Comparison of ENCODE assay signal across 17 cellular contexts in the genomic region with DNA sequence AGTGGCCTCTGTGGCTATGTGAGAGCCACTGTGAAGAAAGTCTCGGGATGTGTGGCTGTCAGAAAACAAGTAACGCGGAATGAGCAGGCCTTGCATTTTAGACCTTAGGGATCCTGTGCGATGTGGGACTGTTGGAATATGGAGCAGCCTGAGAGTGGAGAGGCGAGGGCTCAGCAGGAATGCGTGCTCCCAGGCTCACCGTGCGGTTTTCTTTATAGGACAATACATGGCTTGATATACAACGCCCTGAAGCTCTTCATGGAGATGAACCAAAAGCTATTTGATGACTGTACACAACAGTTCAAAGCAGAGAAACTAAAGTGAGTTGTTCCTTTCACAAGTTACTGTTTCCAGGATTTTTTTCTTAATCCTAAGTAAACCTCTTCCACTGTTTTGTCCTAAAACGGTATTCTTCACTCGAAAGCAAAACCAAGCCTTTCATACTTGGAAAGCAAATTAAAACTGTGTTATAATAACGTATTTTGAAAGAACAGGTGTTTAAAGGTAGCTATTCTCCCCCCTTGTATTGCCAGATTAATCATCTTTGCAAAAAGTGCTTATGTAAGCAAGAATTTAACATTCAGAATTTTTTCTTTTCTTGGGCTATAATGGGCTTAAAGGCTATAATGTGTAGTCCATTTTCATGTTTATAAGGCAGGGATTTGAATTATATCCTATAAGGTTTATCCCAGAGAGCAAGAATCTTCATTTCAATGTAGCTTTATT.
"Had no signal": no experiment of that assay in that cellular context is flagged by ENCODE, and none has a peak within 500 bp of the region (broad histone marks: within the 10 kb centered on the region; RNA-seq: fewer than 3 reads in every experiment).

No MANE protein-coding gene starts in this region.

- ATAC-seq: activated CD4-positive, CD25-positive, alpha-beta regulatory T cell treated with anti-CD3 and anti-CD28 coated beads, Interleukin-2, amount 50 U/mL, for 24 hours; activated CD8-positive, alpha-beta memory T cell treated with anti-CD3 and anti-CD28 coated beads, Interleukin-2, amount 10 ng/mL, durations not matched to agents 7 days and 5 days; left lung had no signal

- H3K27me3 ChIP-seq: ascending aorta, left lung, thyroid gland had no signal

- H3K27ac ChIP-seq: ascending aorta, coronary artery, left lung, thyroid gland had no signal

- H3K27ac Mint-ChIP-seq: activated CD8-positive, alpha-beta memory T cell treated with anti-CD3 and anti-CD28 coated beads, Interleukin-2, amount 10 ng/mL, durations not matched to agents 7 days and 5 days; T-helper 1 cell treated with Interleukin-12 subunit alpha and Interleukin-12 subunit beta and Interleukin-4 antibody, amounts not matched to agents 30 μg/mL and 1 μg/mL, for 36 hours had no signal

- H3K9me3 Mint-ChIP-seq: neural crest cell; T-helper 1 cell treated with Interleukin-12 subunit alpha and Interleukin-12 subunit beta and Interleukin-4 antibody, amounts not matched to agents 30 μg/mL and 1 μg/mL, for 36 hours had no signal

- H3K4me3 Mint-ChIP-seq: activated CD8-positive, alpha-beta memory T cell treated with anti-CD3 and anti-CD28 coated beads, Interleukin-2, amount 10 ng/mL, durations not matched to agents 7 days and 5 days; neural crest cell; T-helper 1 cell treated with Interleukin-12 subunit alpha and Interleukin-12 subunit beta and Interleukin-4 antibody, amounts not matched to agents 30 μg/mL and 1 μg/mL, for 36 hours had no signal

- DNase-seq: activated CD8-positive, alpha-beta memory T cell treated with anti-CD3 and anti-CD28 coated beads, Interleukin-2, amount 10 ng/mL, durations not matched to agents 7 days and 5 days; activated T-cell treated with anti-CD3 and anti-CD28 coated beads, Interleukin-2, amount 50 U/mL, for 1 hour; erythroblast; kidney; left lung; midbrain; retina; stimulated activated CD4-positive, alpha-beta T cell treated with anti-CD3 and anti-CD28 coated beads, Interleukin-12 subunit alpha, Interleukin-12 subunit beta, amount 100 ng/mL, for 4 hours; stimulated activated CD4-positive, alpha-beta T cell treated with anti-CD3 and anti-CD28 coated beads, Interleukin-1b, Interleukin-23, amount 100 ng/mL, for 48 hours; stimulated activated CD8-positive, alpha-beta memory T cell treated with anti-CD3 and anti-CD28 coated beads, Interleukin-4, amount 100 ng/mL, for 48 hours; stimulated activated naive CD4-positive, alpha-beta T cell treated with Interleukin-2 at 50 U/mL for 16 hours; thyroid gland had no signal

- H3K4me1 Mint-ChIP-seq: activated CD8-positive, alpha-beta memory T cell treated with anti-CD3 and anti-CD28 coated beads, Interleukin-2, amount 10 ng/mL, durations not matched to agents 7 days and 5 days; neural crest cell had no signal

- H3K27me3 Mint-ChIP-seq: activated CD8-positive, alpha-beta memory T cell treated with anti-CD3 and anti-CD28 coated beads, Interleukin-2, amount 10 ng/mL, durations not matched to agents 7 days and 5 days had no signal

- H3K4me3 ChIP-seq: ascending aorta, coronary artery, left lung, thyroid gland had no signal

- H3K9me3 ChIP-seq: ascending aorta, left lung, thyroid gland had no signal

- H3K4me1 ChIP-seq: ascending aorta, left lung, thyroid gland had no signal
